Comparison of ENCODE assay signal across 8 cellular contexts in the genomic region with DNA sequence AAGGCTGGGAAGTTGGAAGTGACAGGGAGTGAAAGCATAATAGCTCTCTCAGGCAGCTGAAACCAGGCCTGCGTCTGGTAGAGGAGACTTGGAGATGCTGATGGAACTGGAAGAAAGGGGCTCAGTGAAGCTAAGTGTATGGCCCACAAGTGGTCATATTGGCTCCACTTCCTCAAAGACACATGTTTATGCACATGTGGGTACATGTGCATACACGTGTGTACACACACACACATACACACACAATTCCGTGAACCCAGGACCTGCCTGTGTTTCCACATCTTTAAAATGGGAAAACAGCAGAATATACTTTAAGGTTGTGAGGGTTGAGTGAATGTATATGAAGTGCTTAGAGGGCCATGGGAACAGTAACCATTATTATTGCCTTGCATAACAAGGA.
"Had no signal": no experiment of that assay in that cellular context is flagged by ENCODE, and none has a peak within 500 bp of the region (broad histone marks: within the 10 kb centered on the region; RNA-seq: fewer than 3 reads in every experiment).

No MANE protein-coding gene starts in this region.

- H3K4me3 ChIP-seq: GM12878 had no signal

- FAIRE-seq: G401.6, GM12878, GM12891, GM12892, GM18507, GM19239 had no signal

- DNase-seq: GDM1, GF-D8 had no signal

- ATAC-seq: GM12878 had no signal
